Comparison of ENCODE assay signal across 24 cellular contexts in genomic region chr4:184066584-184067300, GRCh38.
DNase-seq lines count a peak whose midpoint lies in the region; ATAC-seq and TF ChIP-seq lines count a peak whose summit lies in the region.
"Had no signal": no experiment of that assay in that cellular context is flagged by ENCODE, and none has a peak within 500 bp of the region (broad histone marks: within the 10 kb centered on the region; RNA-seq: fewer than 3 reads in every experiment).

No MANE protein-coding gene starts in this region.

- DNase-seq in A673 (ENCODE audit: low spot score), result peak; percentile 66
- peak; percentile 42 for DNase-seq in SK-N-SH
- peak; percentile 71 for DNase-seq in left lobe of liver (ENCODE audit: low spot score)
- no peak for DNase-seq in neuronal stem cell (ENCODE audit: low spot score)
- no peak for DNase-seq in activated CD4-positive, CD25-positive, alpha-beta regulatory T cell treated with anti-CD3 and anti-CD28 coated beads, Interleukin-2, amount 50 U/mL, for 72 hours
- DNase-seq in ascending aorta (ENCODE audit: low spot score in 2 of 2), result no peak
- DNase-seq: activated CD4-positive, alpha-beta T cell treated with anti-CD3 and anti-CD28 coated beads, Interleukin-2, amount 10 ng/mL, durations not matched to agents 7 days and 5 days; aorta; CD8-positive, alpha-beta memory T cell; central memory CD4-positive, alpha-beta T cell; DMS53; Kasumi-1; NCI-H1694 treated with DMSO at 0.1 percent for 48 hours; NCI-H2171 treated with DMSO at 0.1 percent for 48 hours; NCI-H524 treated with DMSO at 0.1 percent for 48 hours; Peyer's patch; SJCRH30; stimulated activated CD8-positive, alpha-beta memory T cell treated with anti-CD3 and anti-CD28 coated beads, Interleukin-4, amount 100 ng/mL, for 48 hours; stomach; T-helper 2 cell had no signal

- H2AFZ ChIP-seq in SK-N-SH (ENCODE audit: low read depth) (no peak overlapping the region), neuronal stem cell (ENCODE audit: low read length) (peak overlapping the region; percentile 7)
- H2AFZ ChIP-seq: GM23338 had no signal

- no peak overlapping the region for H3K14ac ChIP-seq in neuronal stem cell (ENCODE audit: low read length)

- no peak overlapping the region for H3K4me3 ChIP-seq in A673 (ENCODE audit: low read depth, low read length, poor library complexity, severe bottlenecking)
- no peak overlapping the region for H3K4me3 ChIP-seq in SK-N-SH (ENCODE audit: low read depth in 2 of 2, low read length in 1 of 2)
- no peak overlapping the region for H3K4me3 ChIP-seq in neuronal stem cell (ENCODE audit: low read length in 2 of 2)
- no peak overlapping the region for H3K4me3 ChIP-seq in ascending aorta
- H3K4me3 ChIP-seq: GM23338, Peyer's patch, SJCRH30, stomach, tibial nerve had no signal

- no peak overlapping the region for H4K91ac ChIP-seq in neuronal stem cell (ENCODE audit: low read depth, low read length, poor library complexity)

- no peaks in the 10 kb centered on the region for H3K36me3 ChIP-seq in A673 (ENCODE audit: insufficient read depth, low read length, poor library complexity, severe bottlenecking)
- H3K36me3 ChIP-seq in SK-N-SH (replicated peaks in 1 of 2; ENCODE audit: control insufficient read depth in 1 of 2, insufficient read depth in 2 of 2, low read length in 1 of 2), result no peaks in the 10 kb centered on the region
- H3K36me3 ChIP-seq in neuronal stem cell (replicated peaks in 1 of 2; ENCODE audit: control insufficient read depth in 2 of 2, insufficient read depth in 2 of 2, low read length in 2 of 2), result no peaks in the 10 kb centered on the region
- no peaks in the 10 kb centered on the region for H3K36me3 ChIP-seq in ascending aorta
- H3K36me3 ChIP-seq: Peyer's patch, SJCRH30, stomach had no signal

- no peak overlapping the region for H2BK5ac ChIP-seq in neuronal stem cell (ENCODE audit: low read length)

- H3K9me3 ChIP-seq in A673 (ENCODE audit: low read depth, low read length, poor library complexity, severe bottlenecking) (no peaks in the 10 kb centered on the region), SK-N-SH (no peaks in the 10 kb centered on the region), neuronal stem cell (replicated peaks in 1 of 2; ENCODE audit: control insufficient read depth in 2 of 2, insufficient read depth in 1 of 2, low read depth in 1 of 2, low read length in 2 of 2) (no peaks in the 10 kb centered on the region), ascending aorta (no peaks in the 10 kb centered on the region)
- H3K9me3 ChIP-seq: Peyer's patch, SJCRH30 had no signal

- H3K9ac ChIP-seq in SK-N-SH (no peak overlapping the region), neuronal stem cell (ENCODE audit: low read depth, low read length, poor library complexity) (no peak overlapping the region)

- H3K4me2 ChIP-seq in SK-N-SH (no peak overlapping the region), neuronal stem cell (ENCODE audit: insufficient read depth, low read length, poor library complexity, severe bottlenecking) (no peak overlapping the region)
- H3K4me2 ChIP-seq: GM23338 had no signal

- TF ChIP-seq EP300 in SK-N-SH (IDR thresholded peaks at IDR 0.05; ENCODE audit: borderline replicate concordance in 1 of 2, low read depth in 1 of 2, low read length in 1 of 2), result peak in 1 of 2 experiments; percentile 53; a peak in 2 of 4 replicates

- no peaks in the 10 kb centered on the region for H3K79me2 ChIP-seq in SK-N-SH (ENCODE audit: insufficient read depth)

- H4K20me1 ChIP-seq in SK-N-SH (ENCODE audit: insufficient read depth), result no peaks in the 10 kb centered on the region

- H3F3A ChIP-seq in SK-N-SH (replicated peaks; ENCODE audit: insufficient read depth), result no peaks in the 10 kb centered on the region

- intact Hi-C loops in A673 (cut with micrococcal nuclease; ENCODE audit: unreplicated experiment), result no loop called here
- intact Hi-C loops in ascending aorta (cut with DNase I), result no loop called here

- H2AK5ac ChIP-seq in neuronal stem cell (ENCODE audit: low read depth, low read length), result no peak overlapping the region

- POLR2A ChIA-PET in A673 (lab: Charles Lee; ENCODE audit: low non-redundant PET), result interaction anchor here (0.6 kb wide), 1 partner anchor 41 kb away, joined by 3 read pairs; no protein-coding TSS in a partner anchor
- POLR2A ChIA-PET in SK-N-SH (lab: Yijun Ruan, JAX), result no interaction called here

- H3K27me3 ChIP-seq in A673 (replicated peaks; ENCODE audit: insufficient read depth, low read depth, low read length, poor library complexity) (no peaks in the 10 kb centered on the region), SK-N-SH (ENCODE audit: insufficient read depth) (no peaks in the 10 kb centered on the region), neuronal stem cell (ENCODE audit: control insufficient read depth in 3 of 3, insufficient read depth in 3 of 3, low read depth in 1 of 3, low read length in 3 of 3) (no peaks in the 10 kb centered on the region), ascending aorta (no peaks in the 10 kb centered on the region)
- H3K27me3 ChIP-seq: Peyer's patch, SJCRH30, stomach, tibial nerve had no signal

- H3K27ac ChIP-seq in A673 (ENCODE audit: low read depth, low read length, poor library complexity, severe bottlenecking) (no peak overlapping the region), SK-N-SH (ENCODE audit: low read depth in 2 of 2, low read length in 1 of 2) (peak overlapping the region in 1 of 2 experiments; percentile 83; a peak in 2 of 4 replicates), neuronal stem cell (replicated peaks; ENCODE audit: low read length) (no peak overlapping the region), ascending aorta (no peak overlapping the region)
- H3K27ac ChIP-seq: Peyer's patch, SJCRH30, tibial nerve had no signal

- H3K4ac ChIP-seq in neuronal stem cell (ENCODE audit: low read length), result no peak overlapping the region

- no peak for TF ChIP-seq RAD21 in SK-N-SH (IDR thresholded peaks at IDR 0.05; ENCODE audit: low read length)

- no peak overlapping the region for H2BK15ac ChIP-seq in neuronal stem cell (ENCODE audit: low read length)

- BruUV-seq in A673 (replicated peaks; lab: Mats Ljungman, UMichigan), result no TSS peak

- H3K79me1 ChIP-seq in neuronal stem cell (ENCODE audit: low read depth, low read length), result no peaks in the 10 kb centered on the region

- H3K18ac ChIP-seq in neuronal stem cell (ENCODE audit: low read length), result no peak overlapping the region

- no peak overlapping the region for H2BK120ac ChIP-seq in neuronal stem cell (ENCODE audit: low read depth, low read length)

- ATAC-seq in left lobe of liver (peak; percentile 79), GM19455 (IDR thresholded peaks at IDR 0.05; ENCODE audit: unreplicated experiment) (no peak), HG03439 (IDR thresholded peaks at IDR 0.05; ENCODE audit: unreplicated experiment) (no peak)
- ATAC-seq: GM23338 had no signal

- no peak for TF ChIP-seq CTCF in A673 (conservative IDR thresholded peaks at IDR 0.05; ENCODE audit: low read depth, low read length)
- TF ChIP-seq CTCF in SK-N-SH (IDR thresholded peaks at IDR 0.05), result no peak
- no peak for TF ChIP-seq CTCF in ascending aorta (IDR thresholded peaks at IDR 0.05)

- peaks cover 19% of the 10 kb centered on the region for H3K4me1 ChIP-seq in A673 (ENCODE audit: insufficient read depth, low read length, poor library complexity, severe bottlenecking)
- H3K4me1 ChIP-seq in SK-N-SH (ENCODE audit: control insufficient read depth in 1 of 2, insufficient read depth in 2 of 2, low read depth in 1 of 2, low read length in 1 of 2), result peaks cover 0 to 22% of the 10 kb centered on the region in 2 experiments; a peak in 2 of 4 replicates
- peaks cover 0 to 3% of the 10 kb centered on the region in 2 donors for H3K4me1 ChIP-seq in neuronal stem cell (ENCODE audit: control insufficient read depth in 2 of 2, insufficient read depth in 1 of 2, low read depth in 1 of 2, low read length in 2 of 2)
- H3K4me1 ChIP-seq in ascending aorta, result no peaks in the 10 kb centered on the region
- H3K4me1 ChIP-seq: Peyer's patch, SJCRH30, tibial nerve had no signal

- H3K23ac ChIP-seq in neuronal stem cell (ENCODE audit: low read depth, low read length, poor library complexity), result no peak overlapping the region

- H4K8ac ChIP-seq in neuronal stem cell (ENCODE audit: low read depth, low read length), result no peak overlapping the region

- CTCF ChIA-PET in A673 (lab: Charles Lee), result no interaction called here
- CTCF ChIA-PET in SK-N-SH (lab: Yijun Ruan, JAX), result interaction anchor here (0.7 to 1.8 kb wide), 8 partner anchors 12 to 226 kb away, joined by 3 to 8 read pairs (median 4); no protein-coding TSS in a partner anchor

- H3K9me2 ChIP-seq in SK-N-SH, result no peaks in the 10 kb centered on the region

- WGBS in SK-N-SH (ENCODE audit: low lambda C conversion rate), result 7% methylated on average over 9 of the region's 9 CpGs
- WGBS in neuronal stem cell (ENCODE audit: extremely low coverage in 2 of 2, insufficient read length in 2 of 2, insufficient replicate concordance in 1 of 2), 2 donors, result no CpG with 5 or more reads among the region's 9 CpGs

- no peak overlapping the region for H2BK12ac ChIP-seq in neuronal stem cell (ENCODE audit: low read length)

TF ChIP-seq in SK-N-SH, 30 proteins besides CTCF, POLR2A, EP300 and RAD21 (continues in another document):
- no peak for TF ChIP-seq TAF1 (IDR thresholded peaks at IDR 0.05; ENCODE audit: borderline replicate concordance, low read depth, low read length)
- TF ChIP-seq RFX5 (IDR thresholded peaks at IDR 0.05; ENCODE audit: low read length), result no peak
- no peak for TF ChIP-seq MXI1 (IDR thresholded peaks at IDR 0.05; ENCODE audit: low read depth, low read length)
- TF ChIP-seq SIN3A (IDR thresholded peaks at IDR 0.05; ENCODE audit: borderline replicate concordance, low read depth, low read length), result no peak
- TF ChIP-seq TEAD4 (IDR thresholded peaks at IDR 0.05; ENCODE audit: borderline replicate concordance, insufficient read depth), result no peak
- TF ChIP-seq NFIC (IDR thresholded peaks at IDR 0.05; ENCODE audit: borderline replicate concordance), result no peak
- TF ChIP-seq GATA2 (CRISPR knock-in tag; IDR thresholded peaks at IDR 0.05), result no peak
- TF ChIP-seq IRF3 (IDR thresholded peaks at IDR 0.05; ENCODE audit: low read depth, low read length), result no peak
- TF ChIP-seq MAX (IDR thresholded peaks at IDR 0.05; ENCODE audit: low read depth), result no peak
- no peak for TF ChIP-seq FOSL2 (IDR thresholded peaks at IDR 0.05; ENCODE audit: borderline replicate concordance, low read depth)

Comparison
In these comparisons a context has a peak if more than half of its experiments do, and no peak if none do; other contexts are left out.
1. DNase-seq: peak in A673 (single experiment), SK-N-SH (single experiment) and left lobe of liver (single experiment); none in neuronal stem cell (single experiment), activated CD4-positive, CD25-positive, alpha-beta regulatory T cell treated with anti-CD3 and anti-CD28 coated beads, Interleukin-2, amount 50 U/mL, for 72 hours (single experiment) and ascending aorta (0 of 2).